Comparison of ENCODE assay signal across 8 cellular contexts in genomic region chr22:37316875-37317371, GRCh38. TPM values are rescaled to one million over a fixed set of nuclear protein-coding genes. Genes with fewer than 3 reads are reported as not detected.
A peak's percentile ranks its signal among the peaks of the same experiment; 100 is the strongest.
DNase-seq lines count a peak whose midpoint lies in the region; ATAC-seq, FAIRE-seq and TF ChIP-seq lines count a peak whose summit lies in the region.

No MANE protein-coding gene starts in this region.

- POLR2A ChIA-PET in A549 (lab: Yijun Ruan, JAX), result no interaction called here

- peak; percentile 71 for TF ChIP-seq CTCF in A549 (IDR thresholded peaks at IDR 0.05)
- TF ChIP-seq CTCF in GM12875 (IDR thresholded peaks at IDR 0.05; ENCODE audit: borderline replicate concordance, insufficient read depth, low read depth, low read length), result peak; percentile 90

- H3K4me3 ChIP-seq in A549, result no peak overlapping the region
- no peak overlapping the region for H3K4me3 ChIP-seq in GM12875 (ENCODE audit: low read depth, low read length)

- CTCF ChIA-PET in A549 (lab: Yijun Ruan, JAX), result interaction anchor here (0.6 to 9.9 kb wide), 42 partner anchors 9 to 251 kb away, joined by 3 to 134 read pairs (median 4); partner anchors contain the start of genes ELFN2 and MFNG

- H3K9me3 ChIP-seq in A549, result no peaks in the 10 kb centered on the region

- peak; percentile 96 for TF ChIP-seq RAD21 in A549 (conservative IDR thresholded peaks at IDR 0.05 in 1 of 2, IDR thresholded peaks at IDR 0.05 in 1 of 2)

- H3K27ac ChIP-seq in A549, result peak overlapping the region; percentile 33 to 85

- ATAC-seq in A549 (peak; percentile 79 to 95), left colon (peak; percentile 90), GM19035 (IDR thresholded peaks at IDR 0.05; ENCODE audit: unreplicated experiment) (no peak)

- intact Hi-C loops in left colon (cut with DNase I, micrococcal nuclease), result loop anchor here (10.0 kb wide), 1 partner anchor 118 kb away; no protein-coding TSS in a partner anchor

- H3K4me2 ChIP-seq in A549, result no peak overlapping the region

- TF ChIP-seq POLR2A in A549 (IDR thresholded peaks at IDR 0.05; ENCODE audit: low read length), result no peak

- peak; percentile 43 for FAIRE-seq in A549 (lab: Jason Lieb, UNC)

- no peak for TF ChIP-seq EP300 in A549 (IDR thresholded peaks at IDR 0.05)

- H3K4me1 ChIP-seq in A549, result peaks cover 55% of the 10 kb centered on the region

- WGBS in A549 (ENCODE audit: missing lambda C conversion rate), result 40% methylated on average over 4 of the region's 11 CpGs

- DNase-seq in A549 (ENCODE audit: low read depth in 1 of 2, low spot score in 1 of 2) (peak; percentile 84 to 87), NCI-H2196 treated with DMSO at 0.1 percent for 48 hours (lab: John Stamatoyannopoulos, UW; ENCODE audit: unreplicated experiment) (peak; percentile 43), cerebellum (ENCODE audit: low spot score) (peak; percentile 81), left colon (peak; percentile 52 to 68)
- peak; percentile 70 for DNase-seq in activated CD4-positive, CD25-positive, alpha-beta regulatory T cell treated with anti-CD3 and anti-CD28 coated beads, Interleukin-2, amount 50 U/mL, for 72 hours
- peak; percentile 69 to 71 for DNase-seq in stimulated activated CD4-positive, alpha-beta T cell treated with anti-CD3 and anti-CD28 coated beads, Interleukin-2, amount 100 ng/mL, for 48 hours

TF ChIP-seq in A549, 52 proteins besides CTCF, POLR2A, EP300 and RAD21:
- TF ChIP-seq CBX8 (IDR thresholded peaks at IDR 0.05) (no peak), JUNB (IDR thresholded peaks at IDR 0.05) (no peak), NFE2L2 (conservative IDR thresholded peaks at IDR 0.05; ENCODE audit: low read length) (no peak), HEYL (CRISPR knock-in tag; IDR thresholded peaks at IDR 0.05) (no peak), EHMT2 (IDR thresholded peaks at IDR 0.05; ENCODE audit: low read depth) (no peak), ESRRA (IDR thresholded peaks at IDR 0.05; ENCODE audit: borderline replicate concordance, low read length) (no peak), HES2 (IDR thresholded peaks at IDR 0.05) (no peak), FOSL2 (IDR thresholded peaks at IDR 0.05) (no peak), FOSL2 (CRISPR knock-in tag; IDR thresholded peaks at IDR 0.05) (peak; percentile 44), NR3C1 (IDR thresholded peaks at IDR 0.05) (no peak), SMC3 (IDR thresholded peaks at IDR 0.05) (peak; percentile 96), ZC3H11A (IDR thresholded peaks at IDR 0.05) (no peak), FOXS1 (CRISPR knock-in tag; IDR thresholded peaks at IDR 0.05) (no peak), CHD2 (IDR thresholded peaks at IDR 0.05; ENCODE audit: low read length, partially characterized antibody) (no peak), RNF2 (IDR thresholded peaks at IDR 0.05; ENCODE audit: borderline replicate concordance, low read depth) (no peak)
- TF ChIP-seq, protein P1, sequence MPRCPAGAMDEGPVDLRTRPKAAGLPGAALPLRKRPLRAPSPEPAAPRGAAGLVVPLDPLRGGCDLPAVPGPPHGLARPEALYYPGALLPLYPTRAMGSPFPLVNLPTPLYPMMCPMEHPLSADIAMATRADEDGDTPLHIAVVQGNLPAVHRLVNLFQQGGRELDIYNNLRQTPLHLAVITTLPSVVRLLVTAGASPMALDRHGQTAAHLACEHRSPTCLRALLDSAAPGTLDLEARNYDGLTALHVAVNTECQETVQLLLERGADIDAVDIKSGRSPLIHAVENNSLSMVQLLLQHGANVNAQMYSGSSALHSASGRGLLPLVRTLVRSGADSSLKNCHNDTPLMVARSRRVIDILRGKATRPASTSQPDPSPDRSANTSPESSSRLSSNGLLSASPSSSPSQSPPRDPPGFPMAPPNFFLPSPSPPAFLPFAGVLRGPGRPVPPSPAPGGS (IDR thresholded peaks at IDR 0.05), result no peak
- TF ChIP-seq, protein P2, sequence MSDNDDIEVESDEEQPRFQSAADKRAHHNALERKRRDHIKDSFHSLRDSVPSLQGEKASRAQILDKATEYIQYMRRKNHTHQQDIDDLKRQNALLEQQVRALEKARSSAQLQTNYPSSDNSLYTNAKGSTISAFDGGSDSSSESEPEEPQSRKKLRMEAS (IDR thresholded peaks at IDR 0.05), result peak; percentile 64
- TF ChIP-seq, protein P3, sequence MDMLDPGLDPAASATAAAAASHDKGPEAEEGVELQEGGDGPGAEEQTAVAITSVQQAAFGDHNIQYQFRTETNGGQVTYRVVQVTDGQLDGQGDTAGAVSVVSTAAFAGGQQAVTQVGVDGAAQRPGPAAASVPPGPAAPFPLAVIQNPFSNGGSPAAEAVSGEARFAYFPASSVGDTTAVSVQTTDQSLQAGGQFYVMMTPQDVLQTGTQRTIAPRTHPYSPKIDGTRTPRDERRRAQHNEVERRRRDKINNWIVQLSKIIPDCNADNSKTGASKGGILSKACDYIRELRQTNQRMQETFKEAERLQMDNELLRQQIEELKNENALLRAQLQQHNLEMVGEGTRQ (IDR thresholded peaks at IDR 0.05), result no peak

RNA-seq across cellular contexts. Expression of gene CYTH4, which starts 34.6 kb away (rescaled TPM):
- polyA plus RNA-seq in A549 (2011; rRNA removed) (0.03 and 0.05 TPM in 2 replicates), A549 (2017; fragmentation: RNase III; extraction: RNeasy Plus Mini Kit Qiagen cat#74134 plus additional on column Dnase treatment) (0.10 to 0.24 TPM (median 0.15 TPM) in 3 replicates)
- polyA plus RNA-seq in A549 (2012; cell fraction: cytosol; rRNA removed), result 0.09 and 0.16 TPM in 2 replicates
- polyA plus RNA-seq in A549 (2012; cell fraction: nucleus; rRNA removed), result 0.24 and 0.32 TPM in 2 replicates
- 0.04 TPM in 1 of 2 replicates, not detected in the other for polyA minus RNA-seq in A549 (2011; rRNA and poly(A)+ RNA removed)
- total RNA-seq in cerebellum (3.9 TPM), left colon (10 to 100 TPM in 1 of 2 donors, 1 to 10 TPM in 1; 2.6 to 10.4 TPM)
